ENCODE assay signal across 1 cellular context in the genomic region with DNA sequence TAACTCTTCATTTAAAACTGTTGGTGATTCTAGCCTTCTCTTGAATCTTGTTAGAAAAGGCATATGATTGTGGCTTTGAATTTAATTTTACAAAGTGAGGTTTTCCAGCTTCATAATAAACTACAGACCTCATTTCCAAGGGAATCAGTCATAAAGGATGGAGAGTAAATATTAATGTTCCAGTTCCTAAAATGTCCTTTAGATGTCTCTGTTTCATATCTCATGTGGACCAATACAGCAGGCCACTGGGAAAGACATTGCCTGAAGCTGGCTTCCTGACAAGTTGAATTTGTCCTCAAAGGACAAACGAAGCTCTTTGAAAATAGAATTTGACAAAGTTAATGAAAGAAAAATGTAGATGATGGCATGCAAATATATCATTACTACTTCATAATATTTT.
TF ChIP-seq lines count a peak whose summit lies in the region.

No MANE protein-coding gene starts in this region.

TF ChIP-seq in WTC11, 78 proteins besides CTCF, POLR2A, EP300 and RAD21 (continued from another document):
- TF ChIP-seq, protein P1, sequence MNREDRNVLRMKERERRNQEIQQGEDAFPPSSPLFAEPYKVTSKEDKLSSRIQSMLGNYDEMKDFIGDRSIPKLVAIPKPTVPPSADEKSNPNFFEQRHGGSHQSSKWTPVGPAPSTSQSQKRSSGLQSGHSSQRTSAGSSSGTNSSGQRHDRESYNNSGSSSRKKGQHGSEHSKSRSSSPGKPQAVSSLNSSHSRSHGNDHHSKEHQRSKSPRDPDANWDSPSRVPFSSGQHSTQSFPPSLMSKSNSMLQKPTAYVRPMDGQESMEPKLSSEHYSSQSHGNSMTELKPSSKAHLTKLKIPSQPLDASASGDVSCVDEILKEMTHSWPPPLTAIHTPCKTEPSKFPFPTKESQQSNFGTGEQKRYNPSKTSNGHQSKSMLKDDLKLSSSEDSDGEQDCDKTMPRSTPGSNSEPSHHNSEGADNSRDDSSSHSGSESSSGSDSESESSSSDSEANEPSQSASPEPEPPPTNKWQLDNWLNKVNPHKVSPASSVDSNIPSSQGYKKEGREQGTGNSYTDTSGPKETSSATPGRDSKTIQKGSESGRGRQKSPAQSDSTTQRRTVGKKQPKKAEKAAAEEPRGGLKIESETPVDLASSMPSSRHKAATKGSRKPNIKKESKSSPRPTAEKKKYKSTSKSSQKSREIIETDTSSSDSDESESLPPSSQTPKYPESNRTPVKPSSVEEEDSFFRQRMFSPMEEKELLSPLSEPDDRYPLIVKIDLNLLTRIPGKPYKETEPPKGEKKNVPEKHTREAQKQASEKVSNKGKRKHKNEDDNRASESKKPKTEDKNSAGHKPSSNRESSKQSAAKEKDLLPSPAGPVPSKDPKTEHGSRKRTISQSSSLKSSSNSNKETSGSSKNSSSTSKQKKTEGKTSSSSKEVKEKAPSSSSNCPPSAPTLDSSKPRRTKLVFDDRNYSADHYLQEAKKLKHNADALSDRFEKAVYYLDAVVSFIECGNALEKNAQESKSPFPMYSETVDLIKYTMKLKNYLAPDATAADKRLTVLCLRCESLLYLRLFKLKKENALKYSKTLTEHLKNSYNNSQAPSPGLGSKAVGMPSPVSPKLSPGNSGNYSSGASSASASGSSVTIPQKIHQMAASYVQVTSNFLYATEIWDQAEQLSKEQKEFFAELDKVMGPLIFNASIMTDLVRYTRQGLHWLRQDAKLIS (CRISPR knock-in tag; IDR thresholded peaks at IDR 0.05; ENCODE audit: borderline replicate concordance): no peak
- no peak for TF ChIP-seq CBFB (CRISPR knock-in tag; IDR thresholded peaks at IDR 0.05; ENCODE audit: low read depth)
TF ChIP-seq in WTC11: peak in this region for 0.
